In genomic region chr6:144347447-144347758, GRCh38 we compare ENCODE assay signal across 9 cellular contexts.
A peak's percentile ranks its signal among the peaks of the same experiment; 100 is the strongest.
DNase-seq lines count a peak whose midpoint lies in the region; ATAC-seq and TF ChIP-seq lines count a peak whose summit lies in the region.
"Had no signal": no experiment of that assay in that cellular context is flagged by ENCODE, and none has a peak within 500 bp of the region (broad histone marks: within the 10 kb centered on the region; RNA-seq: fewer than 3 reads in every experiment).

No MANE protein-coding gene starts in this region.

- peak overlapping the region; percentile 33; the same call in 1 of the 2 replicates for H3K27ac ChIP-seq in SJCRH30

- H3K4me3 ChIP-seq in SJCRH30, result no peak overlapping the region

- peaks cover 9% of the 10 kb centered on the region for H3K36me3 Mint-ChIP-seq in activated T-cell treated with anti-CD3 and anti-CD28 coated beads, Interleukin-2, amount 50 U/mL, for 24 hours (ENCODE audit: low read depth)
- peaks cover 14% of the 10 kb centered on the region for H3K36me3 Mint-ChIP-seq in endothelial cell (ENCODE audit: low read depth, unreplicated experiment)
- H3K36me3 Mint-ChIP-seq in stimulated activated effector memory CD8-positive, alpha-beta T cell treated with anti-CD3 and anti-CD28 coated beads, Interleukin-12 subunit alpha, Interleukin-12 subunit beta, amount 100 ng/mL, for 72 hours, result no peaks in the 10 kb centered on the region

- no peak for TF ChIP-seq CTCF in endothelial cell (IDR thresholded peaks at IDR 0.05; ENCODE audit: unreplicated experiment)

- H3K4me3 Mint-ChIP-seq in activated T-cell treated with anti-CD3 and anti-CD28 coated beads, Interleukin-2, amount 50 U/mL, for 24 hours, result no peak overlapping the region
- peak overlapping the region; percentile 75 for H3K4me3 Mint-ChIP-seq in endothelial cell (ENCODE audit: unreplicated experiment)
- H3K4me3 Mint-ChIP-seq in stimulated activated effector memory CD8-positive, alpha-beta T cell treated with anti-CD3 and anti-CD28 coated beads, Interleukin-12 subunit alpha, Interleukin-12 subunit beta, amount 100 ng/mL, for 72 hours, result peak overlapping the region; percentile 69

- peaks cover 4% of the 10 kb centered on the region for H3K9me3 Mint-ChIP-seq in activated T-cell treated with anti-CD3 and anti-CD28 coated beads, Interleukin-2, amount 50 U/mL, for 24 hours
- no peaks in the 10 kb centered on the region for H3K9me3 Mint-ChIP-seq in endothelial cell (ENCODE audit: unreplicated experiment)
- peaks cover 2% of the 10 kb centered on the region for H3K9me3 Mint-ChIP-seq in stimulated activated effector memory CD8-positive, alpha-beta T cell treated with anti-CD3 and anti-CD28 coated beads, Interleukin-12 subunit alpha, Interleukin-12 subunit beta, amount 100 ng/mL, for 72 hours

- no peaks in the 10 kb centered on the region for H3K27me3 ChIP-seq in SJCRH30

- H3K9me3 ChIP-seq in SJCRH30 (replicated peaks), result no peaks in the 10 kb centered on the region

- no peak for DNase-seq in activated T-cell treated with anti-CD3 and anti-CD28 coated beads, Interleukin-2, amount 50 U/mL, for 24 hours
- DNase-seq in activated T-cell treated with anti-CD3 and anti-CD28 coated beads, Interleukin-2, amount 50 U/mL, for 48 hours, result no peak
- DNase-seq in SJCRH30, result peak in 1 of 2 experiments; percentile 41
- DNase-seq in endothelial cell (ENCODE audit: low spot score), result no peak
- DNase-seq in stimulated activated effector memory CD8-positive, alpha-beta T cell treated with anti-CD3 and anti-CD28 coated beads, Interleukin-12 subunit alpha, Interleukin-12 subunit beta, amount 100 ng/mL, for 72 hours (ENCODE audit: low spot score in 2 of 2), result no peak
- no peak for DNase-seq in erythroblast (lab: John Stamatoyannopoulos, UW)
- DNase-seq: NCI-H1436 treated with DMSO at 0.1 percent for 48 hours had no signal

- H3K4me1 ChIP-seq in SJCRH30, result peaks cover 13% of the 10 kb centered on the region

- peak overlapping the region; percentile 87 for H3K27ac Mint-ChIP-seq in activated T-cell treated with anti-CD3 and anti-CD28 coated beads, Interleukin-2, amount 50 U/mL, for 24 hours
- H3K27ac Mint-ChIP-seq in endothelial cell (ENCODE audit: unreplicated experiment), result peak overlapping the region; percentile 84
- peak overlapping the region; percentile 93 for H3K27ac Mint-ChIP-seq in stimulated activated effector memory CD8-positive, alpha-beta T cell treated with anti-CD3 and anti-CD28 coated beads, Interleukin-12 subunit alpha, Interleukin-12 subunit beta, amount 100 ng/mL, for 72 hours

- TF ChIP-seq POLR2A in erythroblast (IDR thresholded peaks at IDR 0.05; ENCODE audit: low read length), result no peak

- H3K36me3 ChIP-seq in SJCRH30, result no peaks in the 10 kb centered on the region

- peaks cover 85% of the 10 kb centered on the region for H3K4me1 Mint-ChIP-seq in activated T-cell treated with anti-CD3 and anti-CD28 coated beads, Interleukin-2, amount 50 U/mL, for 24 hours (ENCODE audit: low read depth)
- H3K4me1 Mint-ChIP-seq in endothelial cell (ENCODE audit: unreplicated experiment), result peaks cover 69% of the 10 kb centered on the region
- H3K4me1 Mint-ChIP-seq in stimulated activated effector memory CD8-positive, alpha-beta T cell treated with anti-CD3 and anti-CD28 coated beads, Interleukin-12 subunit alpha, Interleukin-12 subunit beta, amount 100 ng/mL, for 72 hours, result peaks cover 88% of the 10 kb centered on the region

- no peaks in the 10 kb centered on the region for H3K27me3 Mint-ChIP-seq in activated T-cell treated with anti-CD3 and anti-CD28 coated beads, Interleukin-2, amount 50 U/mL, for 24 hours
- peaks cover 13% of the 10 kb centered on the region for H3K27me3 Mint-ChIP-seq in endothelial cell (ENCODE audit: unreplicated experiment)

- ATAC-seq in stimulated activated effector memory CD8-positive, alpha-beta T cell treated with anti-CD3 and anti-CD28 coated beads, Interleukin-12 subunit alpha, Interleukin-12 subunit beta, amount 100 ng/mL, for 72 hours, result no peak
- no peak for ATAC-seq in HG02798 (IDR thresholded peaks at IDR 0.05; ENCODE audit: poor library complexity, unreplicated experiment)
- ATAC-seq in GM21360 (IDR thresholded peaks at IDR 0.05; ENCODE audit: unreplicated experiment), result no peak
